32 cellular contexts compared by ENCODE assay signal in the genomic region with DNA sequence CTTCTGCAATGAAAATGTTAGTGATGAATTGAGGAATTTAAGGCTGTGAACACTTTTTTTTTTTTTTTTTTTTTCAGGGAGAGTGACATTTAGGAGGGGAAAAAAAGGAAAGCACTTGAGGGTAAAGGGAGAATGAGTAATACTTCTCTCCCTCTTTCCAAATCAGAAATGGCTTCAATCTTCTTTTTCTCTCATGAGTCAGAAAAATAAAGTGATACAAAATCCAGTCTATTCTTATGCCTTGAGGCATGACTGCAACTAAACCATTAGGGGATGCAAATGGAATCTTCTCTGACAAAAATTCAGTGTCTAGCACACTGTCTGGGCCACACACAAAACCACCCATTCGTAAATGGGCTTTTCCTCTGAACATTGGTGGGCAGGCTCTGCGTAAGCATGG. TPM values are rescaled to one million over a fixed set of nuclear protein-coding genes. Genes with fewer than 3 reads are reported as not detected.
"Had no signal": no experiment of that assay in that cellular context is flagged by ENCODE, and none has a peak within 500 bp of the region (broad histone marks: within the 10 kb centered on the region; RNA-seq: fewer than 3 reads in every experiment).

No MANE protein-coding gene starts in this region.

- H3K27ac ChIP-seq: left ventricle myocardium inferior, ovary, right atrium auricular region, right lobe of liver, stomach, testis, thyroid gland, transverse colon, upper lobe of left lung, vagina had no signal

- ATAC-seq: natural killer cell; right lobe of liver; stimulated activated naive B cell treated with anti-CD40 and anti-IgM and Interleukin-4, amounts not matched to agents 10 μg/mL and 1 μg/mL and 100 μg/mL, for 72 hours; stimulated activated naive CD8-positive, alpha-beta T cell treated with anti-CD3 and anti-CD28 coated beads, Interleukin-15, Interleukin-2, amounts not matched to agents 100 U/mL and 50 U/mL, for 24 hours had no signal

- H3K27me3 ChIP-seq: ovary, right atrium auricular region, right lobe of liver, stomach, testis, thyroid gland, transverse colon, upper lobe of left lung, vagina had no signal

- H3K4me2 ChIP-seq: smooth muscle cell had no signal

- H3K9me3 ChIP-seq: ovary, right atrium auricular region, right lobe of liver, testis, thyroid gland, upper lobe of left lung, vagina had no signal

- H3K36me3 ChIP-seq: left ventricle myocardium inferior, ovary, right atrium auricular region, right lobe of liver, stomach, thyroid gland, transverse colon, upper lobe of left lung, vagina had no signal

- DNase-seq: islet precursor cell; left ventricle myocardium inferior; mesendoderm; naive B cell; natural killer cell; ovary; right lobe of liver; stimulated activated CD4-positive, alpha-beta T cell treated with anti-CD3 and anti-CD28 coated beads, Interleukin-1b, Interleukin-23, amount 100 ng/mL, for 48 hours; stimulated activated CD4-positive, alpha-beta T cell treated with anti-CD3 and anti-CD28 coated beads, Interleukin-2, amount 100 ng/mL, for 48 hours; stimulated activated CD4-positive, alpha-beta T cell treated with anti-CD3 and anti-CD28 coated beads, Interleukin-4, amount 100 ng/mL, for 4 hours; stimulated activated CD8-positive, alpha-beta memory T cell treated with anti-CD3 and anti-CD28 coated beads, Interleukin-4, amount 100 ng/mL, for 48 hours; stimulated activated naive B cell treated with anti-CD40 and anti-IgM and Interleukin-4, amounts not matched to agents 10 μg/mL and 1 μg/mL and 100 μg/mL, for 72 hours; stimulated activated naive CD8-positive, alpha-beta T cell treated with anti-CD3 and anti-CD28 coated beads, Interleukin-15, Interleukin-2, amounts not matched to agents 100 U/mL and 50 U/mL, for 24 hours; stomach; testis; thyroid gland; transverse colon; upper lobe of left lung had no signal

- H3K4me3 ChIP-seq: left ventricle myocardium inferior, lung, ovary, right atrium auricular region, right lobe of liver, smooth muscle cell, stomach, testis, thyroid gland, transverse colon, upper lobe of left lung, vagina had no signal

- H3K4me1 ChIP-seq: left ventricle myocardium inferior, right atrium auricular region, right lobe of liver, stomach, testis, thyroid gland, transverse colon, upper lobe of left lung, vagina had no signal

RNA-seq across cellular contexts. Expression of a gene that starts 46.7 kb away (rescaled TPM):
- total RNA-seq: kidney epithelial cell, left ventricle myocardium inferior, lower leg skin, mesothelial cell of epicardium, mononuclear cell, natural killer cell, omental fat pad, ovary, pulmonary artery endothelial cell, renal cortical epithelial cell, right atrium auricular region, right lobe of liver, skeletal muscle tissue, smooth muscle cell, stomach, thyroid gland, transverse colon, upper lobe of left lung, urinary bladder, vagina had no signal
- polyA plus RNA-seq: lung, neural cell, ovary, smooth muscle cell, stomach, urinary bladder had no signal
